ENCODE assay signal across 1 cellular context in the genomic region with DNA sequence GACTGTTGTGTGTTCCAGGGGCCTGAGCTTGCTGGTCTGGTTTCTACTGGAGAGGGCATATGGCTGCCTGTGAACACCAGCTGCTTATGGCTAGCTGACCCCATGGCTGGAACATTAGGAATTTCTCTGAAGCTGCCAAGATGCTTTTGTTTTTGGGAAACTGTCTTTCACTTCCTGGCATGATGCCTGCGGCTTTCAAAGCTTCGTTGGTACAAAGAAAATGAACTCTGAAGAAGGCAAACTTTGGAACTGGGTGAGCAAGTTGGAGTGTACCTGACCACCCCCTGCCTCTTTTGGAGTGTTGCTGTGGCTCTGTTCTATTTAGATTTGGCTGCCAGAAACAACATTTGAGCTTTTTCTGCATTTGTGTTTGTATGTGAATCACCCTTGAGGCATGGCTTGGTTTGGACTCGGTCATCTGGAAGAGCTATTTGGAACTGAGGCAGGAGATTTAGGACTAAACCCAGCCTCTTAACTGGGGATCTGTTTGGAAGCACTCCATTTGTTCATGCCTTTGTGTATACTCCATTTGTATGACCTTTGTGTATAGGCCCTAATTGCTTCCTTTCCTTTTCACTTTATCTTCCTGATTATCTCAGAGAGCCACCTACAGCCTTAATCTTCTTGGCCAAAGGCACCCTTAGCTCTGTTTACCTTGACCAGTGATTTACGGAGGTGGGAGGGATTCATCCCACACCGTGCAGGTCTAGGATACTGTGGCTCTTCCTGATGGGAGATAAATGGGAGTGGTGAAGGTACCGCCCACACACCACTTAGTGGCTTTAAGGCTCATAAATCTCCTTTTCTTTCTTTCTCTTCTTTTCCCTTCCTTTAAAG.
A peak's percentile ranks its signal among the peaks of the same experiment; 100 is the strongest.
TF ChIP-seq lines count a peak whose summit lies in the region.

No MANE protein-coding gene starts in this region.

TF ChIP-seq in IMR-90, 13 proteins besides CTCF, POLR2A, EP300 and RAD21:
- TF ChIP-seq NFE2L2 (IDR thresholded peaks at IDR 0.05; ENCODE audit: low read depth, low read length) (no peak), RFX5 (IDR thresholded peaks at IDR 0.05; ENCODE audit: low read depth, low read length) (no peak), FOS (IDR thresholded peaks at IDR 0.05; ENCODE audit: low read depth, low read length) (peak; percentile 26; the same call in 1 of the 2 replicates), MXI1 (IDR thresholded peaks at IDR 0.05; ENCODE audit: borderline replicate concordance, low read depth, low read length) (no peak), MAZ (IDR thresholded peaks at IDR 0.05; ENCODE audit: borderline replicate concordance, low read depth, low read length) (no peak)
- TF ChIP-seq, protein P1, sequence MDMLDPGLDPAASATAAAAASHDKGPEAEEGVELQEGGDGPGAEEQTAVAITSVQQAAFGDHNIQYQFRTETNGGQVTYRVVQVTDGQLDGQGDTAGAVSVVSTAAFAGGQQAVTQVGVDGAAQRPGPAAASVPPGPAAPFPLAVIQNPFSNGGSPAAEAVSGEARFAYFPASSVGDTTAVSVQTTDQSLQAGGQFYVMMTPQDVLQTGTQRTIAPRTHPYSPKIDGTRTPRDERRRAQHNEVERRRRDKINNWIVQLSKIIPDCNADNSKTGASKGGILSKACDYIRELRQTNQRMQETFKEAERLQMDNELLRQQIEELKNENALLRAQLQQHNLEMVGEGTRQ (IDR thresholded peaks at IDR 0.05; ENCODE audit: low read depth, low read length) = no peak
